22 cellular contexts compared by ENCODE assay signal in genomic region chr13:95005300-95005699, GRCh38.
"Had no signal": no experiment of that assay in that cellular context is flagged by ENCODE, and none has a peak within 500 bp of the region (broad histone marks: within the 10 kb centered on the region; RNA-seq: fewer than 3 reads in every experiment).

No MANE protein-coding gene starts in this region.

- H2AFZ ChIP-seq: hepatocyte had no signal

- H3K27me3 ChIP-seq: colonic mucosa, hepatocyte had no signal

- DNase-seq: colonic mucosa; cortex of kidney; effector CD8-positive, alpha-beta T cell; foreskin keratinocyte; heart left ventricle; hypothalamus; immature natural killer cell; islet precursor cell; kidney; kidney glomerular epithelial cell; left colon; left ventricle myocardium superior; lower lobe of right lung; mesenchymal stem cell; mucosa of descending colon; naive B cell had no signal

- H3K27ac ChIP-seq: colonic mucosa, esophagus muscularis mucosa, foreskin keratinocyte, gastroesophageal sphincter, heart left ventricle, hepatocyte, lower lobe of right lung had no signal

- H3K9me3 ChIP-seq: colonic mucosa, esophagus muscularis mucosa, gastroesophageal sphincter, heart left ventricle, lower lobe of right lung, mucosa of descending colon had no signal

- H3K4me1 ChIP-seq: colonic mucosa, foreskin keratinocyte had no signal

- ATAC-seq: gastroesophageal sphincter, heart left ventricle, left colon, left lobe of liver, left ventricle myocardium superior, lower lobe of right lung, mucosa of descending colon had no signal

- H3K4me3 ChIP-seq: colonic mucosa, esophagus muscularis mucosa, gastroesophageal sphincter, heart left ventricle, hepatocyte, lower lobe of right lung, mucosa of descending colon had no signal

- H3K36me3 ChIP-seq: colonic mucosa, esophagus muscularis mucosa, gastroesophageal sphincter, heart left ventricle, lower lobe of right lung had no signal

- H3K79me2 ChIP-seq: hepatocyte had no signal

- FAIRE-seq: endothelial cell of umbilical vein, frontal cortex, kidney had no signal

- H3K4me2 ChIP-seq: hepatocyte had no signal
